In the genomic region with DNA sequence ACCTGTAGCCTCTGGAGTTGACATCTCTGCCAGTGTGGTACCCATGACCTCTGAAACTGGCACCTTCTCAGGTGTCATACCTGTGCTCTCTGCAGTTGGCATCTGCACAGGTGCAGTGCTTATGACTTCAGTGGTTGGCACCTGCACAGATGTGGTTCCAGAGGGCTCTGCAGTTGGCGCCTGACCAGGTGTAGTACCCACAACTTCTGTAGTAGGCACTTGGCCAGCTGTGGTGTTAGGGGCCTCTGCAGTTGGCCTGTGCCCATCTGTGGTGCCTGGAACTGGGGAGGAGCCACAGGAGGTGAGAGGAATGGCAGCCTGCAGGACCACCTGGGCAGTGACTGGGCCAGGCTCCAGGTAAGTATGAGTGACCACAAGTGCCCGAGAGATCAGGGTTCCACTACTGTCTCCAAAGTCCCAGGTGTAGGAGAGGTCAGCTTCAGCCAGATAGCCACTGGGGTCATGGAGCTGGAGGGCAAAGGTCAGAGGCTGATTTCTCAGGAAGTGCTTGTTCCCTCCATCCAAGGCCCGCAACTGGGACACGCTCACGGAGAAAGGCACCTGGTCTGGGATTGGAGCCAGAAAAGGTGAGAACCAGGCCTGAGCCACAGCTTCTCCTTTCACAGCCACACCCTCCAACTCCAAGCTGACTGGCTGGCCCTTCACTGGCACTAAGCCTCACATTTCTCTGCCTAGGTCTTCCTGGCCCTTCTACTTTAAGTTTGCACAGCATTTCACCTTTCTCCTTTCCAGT, we compare ENCODE assay signal across 14 cellular contexts. TPM values are rescaled to one million over a fixed set of nuclear protein-coding genes. Genes with fewer than 3 reads are reported as not detected.
DNase-seq lines count a peak whose midpoint lies in the region; ATAC-seq and TF ChIP-seq lines count a peak whose summit lies in the region.
"Had no signal": no experiment of that assay in that cellular context is flagged by ENCODE, and none has a peak within 500 bp of the region (broad histone marks: within the 10 kb centered on the region; RNA-seq: fewer than 3 reads in every experiment).

No MANE protein-coding gene starts in this region.

- H3K4me3 ChIP-seq in hepatocyte (no peak overlapping the region), HAP-1 (no peak overlapping the region)
- H3K4me3 ChIP-seq: sigmoid colon had no signal

- in situ Hi-C loops in HAP-1 (cut with MboI; ENCODE audit: low sequenced_read_pairs) = no loop called here

- no peak for ATAC-seq in effector memory CD8-positive, alpha-beta T cell (replicated peaks)
- ATAC-seq in stimulated activated effector memory CD8-positive, alpha-beta T cell treated with anti-CD3 and anti-CD28 coated beads, Interleukin-12 subunit alpha, Interleukin-12 subunit beta, amount 100 ng/mL, for 72 hours = no peak
- ATAC-seq: SK-N-SH treated with all-trans-retinoic acid at 6 μM for 48 hours had no signal

- DNase-seq in activated CD4-positive, alpha-beta memory T cell treated with anti-CD3 and anti-CD28 coated beads for 36 hours = no peak
- no peak for DNase-seq in activated CD4-positive, alpha-beta memory T cell treated with anti-CD3 and anti-CD28 coated beads, Interleukin-2, amount 10 ng/mL, durations not matched to agents 7 days and 5 days
- DNase-seq in NCI-H2196 (lab: John Stamatoyannopoulos, UW; ENCODE audit: unreplicated experiment) (peak; percentile 74), NCI-H524 (lab: John Stamatoyannopoulos, UW) (no peak), hepatocyte (ENCODE audit: low spot score) (no peak), HAP-1 (ENCODE audit: low spot score in 2 of 2) (no peak)
- no peak for DNase-seq in effector memory CD8-positive, alpha-beta T cell
- no peak for DNase-seq in stimulated activated effector memory CD8-positive, alpha-beta T cell treated with anti-CD3 and anti-CD28 coated beads, Interleukin-12 subunit alpha, Interleukin-12 subunit beta, amount 100 ng/mL, for 72 hours (ENCODE audit: low spot score in 2 of 2)
- DNase-seq: amniotic stem cell, NCI-H2081, sigmoid colon had no signal

- peaks cover 18% of the 10 kb centered on the region for H3K4me1 ChIP-seq in hepatocyte (ENCODE audit: insufficient read depth)
- no peaks in the 10 kb centered on the region for H3K4me1 ChIP-seq in HAP-1
- H3K4me1 ChIP-seq: sigmoid colon had no signal

- H3K79me2 ChIP-seq in hepatocyte = no peaks in the 10 kb centered on the region

- POLR2A ChIA-PET in activated CD4-positive, alpha-beta memory T cell treated with anti-CD3 and anti-CD28 coated beads for 36 hours (lab: Charles Lee) = interaction anchor here (1.0 to 3.8 kb wide), 4 partner anchors 11 to 22 kb away, joined by 4 to 15 read pairs (median 5); a partner anchor contains a TSS
- POLR2A ChIA-PET in activated CD4-positive, alpha-beta memory T cell treated with anti-CD3 and anti-CD28 coated beads, Interleukin-2, amount 10 ng/mL, durations not matched to agents 7 days and 5 days (lab: Charles Lee) = interaction anchor here (0.7 to 7.0 kb wide), 9 partner anchors 9 to 228 kb away, joined by 3 to 37 read pairs (median 4); a partner anchor contains a TSS

- intact Hi-C loops in activated CD4-positive, alpha-beta memory T cell treated with anti-CD3 and anti-CD28 coated beads for 36 hours (cut with micrococcal nuclease) = no loop called here

- no peaks in the 10 kb centered on the region for H3K36me3 ChIP-seq in hepatocyte (replicated peaks; ENCODE audit: insufficient read depth, low read depth)
- no peaks in the 10 kb centered on the region for H3K36me3 ChIP-seq in HAP-1 (replicated peaks)

- peaks cover 20% of the 10 kb centered on the region for H3K4me1 Mint-ChIP-seq in activated CD4-positive, alpha-beta memory T cell treated with anti-CD3 and anti-CD28 coated beads for 36 hours (ENCODE audit: low read depth)
- peaks cover 3% of the 10 kb centered on the region for H3K4me1 Mint-ChIP-seq in activated CD4-positive, alpha-beta memory T cell treated with anti-CD3 and anti-CD28 coated beads, Interleukin-2, amount 10 ng/mL, durations not matched to agents 7 days and 5 days
- H3K4me1 Mint-ChIP-seq in effector memory CD8-positive, alpha-beta T cell (ENCODE audit: low read depth in 2 of 2) = peaks cover 8 to 10% of the 10 kb centered on the region in 2 donors
- H3K4me1 Mint-ChIP-seq in stimulated activated effector memory CD8-positive, alpha-beta T cell treated with anti-CD3 and anti-CD28 coated beads, Interleukin-12 subunit alpha, Interleukin-12 subunit beta, amount 100 ng/mL, for 72 hours = peaks cover 17% of the 10 kb centered on the region

- H3K27me3 ChIP-seq in hepatocyte (no peaks in the 10 kb centered on the region), HAP-1 (ENCODE audit: low read depth) (no peaks in the 10 kb centered on the region)
- H3K27me3 ChIP-seq: neutrophil, sigmoid colon had no signal

- WGBS in hepatocyte (ENCODE audit: low lambda C conversion rate, missing lambda C conversion rate) = 95% methylated on average over 5 of the region's 5 CpGs

- H3K4me3 Mint-ChIP-seq in activated CD4-positive, alpha-beta memory T cell treated with anti-CD3 and anti-CD28 coated beads for 36 hours = no peak overlapping the region
- H3K4me3 Mint-ChIP-seq in activated CD4-positive, alpha-beta memory T cell treated with anti-CD3 and anti-CD28 coated beads, Interleukin-2, amount 10 ng/mL, durations not matched to agents 7 days and 5 days = no peak overlapping the region
- no peak overlapping the region for H3K4me3 Mint-ChIP-seq in effector memory CD8-positive, alpha-beta T cell
- no peak overlapping the region for H3K4me3 Mint-ChIP-seq in stimulated activated effector memory CD8-positive, alpha-beta T cell treated with anti-CD3 and anti-CD28 coated beads, Interleukin-12 subunit alpha, Interleukin-12 subunit beta, amount 100 ng/mL, for 72 hours
- H3K4me3 Mint-ChIP-seq: dendritic cell treated with granulocyte-macrophage colony-stimulating factor and Interleukin-4, amounts not matched to agents 40 ng/mL and 50 ng/mL, for 4 days had no signal

- H3K27ac Mint-ChIP-seq in activated CD4-positive, alpha-beta memory T cell treated with anti-CD3 and anti-CD28 coated beads for 36 hours = peak overlapping the region; percentile 46
- H3K27ac Mint-ChIP-seq in activated CD4-positive, alpha-beta memory T cell treated with anti-CD3 and anti-CD28 coated beads, Interleukin-2, amount 10 ng/mL, durations not matched to agents 7 days and 5 days = no peak overlapping the region
- H3K27ac Mint-ChIP-seq in effector memory CD8-positive, alpha-beta T cell = peak overlapping the region; percentile 7 to 82
- H3K27ac Mint-ChIP-seq in stimulated activated effector memory CD8-positive, alpha-beta T cell treated with anti-CD3 and anti-CD28 coated beads, Interleukin-12 subunit alpha, Interleukin-12 subunit beta, amount 100 ng/mL, for 72 hours = peak overlapping the region; percentile 85
- H3K27ac Mint-ChIP-seq: dendritic cell treated with granulocyte-macrophage colony-stimulating factor and Interleukin-4, amounts not matched to agents 40 ng/mL and 50 ng/mL, for 4 days had no signal

- H3K9me3 ChIP-seq in hepatocyte (ENCODE audit: low read depth) (no peaks in the 10 kb centered on the region), HAP-1 (no peaks in the 10 kb centered on the region)
- H3K9me3 ChIP-seq: neutrophil, sigmoid colon had no signal

- peaks cover 23% of the 10 kb centered on the region for H3K36me3 Mint-ChIP-seq in activated CD4-positive, alpha-beta memory T cell treated with anti-CD3 and anti-CD28 coated beads for 36 hours
- H3K36me3 Mint-ChIP-seq in activated CD4-positive, alpha-beta memory T cell treated with anti-CD3 and anti-CD28 coated beads, Interleukin-2, amount 10 ng/mL, durations not matched to agents 7 days and 5 days (ENCODE audit: low read depth) = peaks cover 34% of the 10 kb centered on the region
- peaks cover 27% of the 10 kb centered on the region for H3K36me3 Mint-ChIP-seq in effector memory CD8-positive, alpha-beta T cell (ENCODE audit: insufficient read depth)
- H3K36me3 Mint-ChIP-seq in stimulated activated effector memory CD8-positive, alpha-beta T cell treated with anti-CD3 and anti-CD28 coated beads, Interleukin-12 subunit alpha, Interleukin-12 subunit beta, amount 100 ng/mL, for 72 hours = peaks cover 37% of the 10 kb centered on the region

- no peaks in the 10 kb centered on the region for H4K20me1 ChIP-seq in hepatocyte (ENCODE audit: insufficient read depth, poor library complexity, severe bottlenecking)

- H2AFZ ChIP-seq in hepatocyte = no peak overlapping the region

- TF ChIP-seq CTCF in hepatocyte (IDR thresholded peaks at IDR 0.05; ENCODE audit: poor library complexity) = no peak

- CTCF ChIA-PET in activated CD4-positive, alpha-beta memory T cell treated with anti-CD3 and anti-CD28 coated beads for 36 hours (lab: Charles Lee) = interaction anchor here (0.6 to 1.8 kb wide), 6 partner anchors 11 to 219 kb away, joined by 3 read pairs; no protein-coding TSS in a partner anchor
- CTCF ChIA-PET in activated CD4-positive, alpha-beta memory T cell treated with anti-CD3 and anti-CD28 coated beads, Interleukin-2, amount 10 ng/mL, durations not matched to agents 7 days and 5 days (lab: Charles Lee) = interaction anchor here (1.5 kb wide), 1 partner anchor 22 kb away, joined by 5 read pairs; no protein-coding TSS in a partner anchor

- no peak overlapping the region for H3K27ac ChIP-seq in hepatocyte
- H3K27ac ChIP-seq: neutrophil, sigmoid colon had no signal

- H3K9me3 Mint-ChIP-seq in activated CD4-positive, alpha-beta memory T cell treated with anti-CD3 and anti-CD28 coated beads for 36 hours = no peaks in the 10 kb centered on the region
- no peaks in the 10 kb centered on the region for H3K9me3 Mint-ChIP-seq in activated CD4-positive, alpha-beta memory T cell treated with anti-CD3 and anti-CD28 coated beads, Interleukin-2, amount 10 ng/mL, durations not matched to agents 7 days and 5 days
- H3K9me3 Mint-ChIP-seq in effector memory CD8-positive, alpha-beta T cell = no peaks in the 10 kb centered on the region
- H3K9me3 Mint-ChIP-seq in stimulated activated effector memory CD8-positive, alpha-beta T cell treated with anti-CD3 and anti-CD28 coated beads, Interleukin-12 subunit alpha, Interleukin-12 subunit beta, amount 100 ng/mL, for 72 hours = no peaks in the 10 kb centered on the region
- H3K9me3 Mint-ChIP-seq: dendritic cell treated with granulocyte-macrophage colony-stimulating factor and Interleukin-4, amounts not matched to agents 40 ng/mL and 50 ng/mL, for 4 days had no signal

- no peaks in the 10 kb centered on the region for H3K27me3 Mint-ChIP-seq in activated CD4-positive, alpha-beta memory T cell treated with anti-CD3 and anti-CD28 coated beads for 36 hours
- H3K27me3 Mint-ChIP-seq in activated CD4-positive, alpha-beta memory T cell treated with anti-CD3 and anti-CD28 coated beads, Interleukin-2, amount 10 ng/mL, durations not matched to agents 7 days and 5 days = no peaks in the 10 kb centered on the region
- H3K27me3 Mint-ChIP-seq in effector memory CD8-positive, alpha-beta T cell = no peaks in the 10 kb centered on the region

- H3K4me2 ChIP-seq in hepatocyte = no peak overlapping the region

- no peaks in the 10 kb centered on the region for H3K9me2 ChIP-seq in hepatocyte (replicated peaks; ENCODE audit: insufficient read depth)

RNA-seq across cellular contexts. Expression of a gene that starts 8.6 kb away (rescaled TPM):
- 1 to 10 TPM in 1 of 2 experiments, under 1 TPM in 1; 0.94 to 1.5 TPM for total RNA-seq in activated CD4-positive, alpha-beta memory T cell treated with anti-CD3 and anti-CD28 coated beads for 36 hours
- under 1 TPM; 0.33 to 0.60 TPM for total RNA-seq in activated CD4-positive, alpha-beta memory T cell treated with anti-CD3 and anti-CD28 coated beads, Interleukin-2, amount 10 ng/mL, durations not matched to agents 7 days and 5 days
- 8.6 and 15.3 TPM in 2 replicates for total RNA-seq in hepatocyte
- 27.9 and 34.2 TPM in 2 replicates for polyA plus RNA-seq in hepatocyte

RNA-seq across cellular contexts. Expression of a gene that starts 9.3 kb away (rescaled TPM):
- total RNA-seq in activated CD4-positive, alpha-beta memory T cell treated with anti-CD3 and anti-CD28 coated beads for 36 hours = 100 to 1,000 TPM; 121 to 127 TPM
- total RNA-seq in activated CD4-positive, alpha-beta memory T cell treated with anti-CD3 and anti-CD28 coated beads, Interleukin-2, amount 10 ng/mL, durations not matched to agents 7 days and 5 days = 10 to 100 TPM; 88.9 to 98.9 TPM
- total RNA-seq in hepatocyte = 26.6 and 31.1 TPM in 2 replicates
- 23.9 and 25.8 TPM in 2 replicates for polyA plus RNA-seq in hepatocyte

RNA-seq across cellular contexts. Expression of a gene that starts 16.6 kb away (rescaled TPM):
- 10 to 100 TPM; 44.8 to 46.4 TPM for total RNA-seq in activated CD4-positive, alpha-beta memory T cell treated with anti-CD3 and anti-CD28 coated beads for 36 hours
- 10 to 100 TPM; 70.1 to 71.5 TPM for total RNA-seq in activated CD4-positive, alpha-beta memory T cell treated with anti-CD3 and anti-CD28 coated beads, Interleukin-2, amount 10 ng/mL, durations not matched to agents 7 days and 5 days
- total RNA-seq in hepatocyte = 79.1 and 93.4 TPM in 2 replicates
- polyA plus RNA-seq in hepatocyte = 101 and 103 TPM in 2 replicates

RNA-seq across cellular contexts. Expression of a gene that starts 26.3 kb away (rescaled TPM):
- total RNA-seq in activated CD4-positive, alpha-beta memory T cell treated with anti-CD3 and anti-CD28 coated beads for 36 hours = 100 to 1,000 TPM; 348 to 383 TPM
- 100 to 1,000 TPM; 427 to 431 TPM for total RNA-seq in activated CD4-positive, alpha-beta memory T cell treated with anti-CD3 and anti-CD28 coated beads, Interleukin-2, amount 10 ng/mL, durations not matched to agents 7 days and 5 days
- 25.3 and 27.0 TPM in 2 replicates for total RNA-seq in hepatocyte
- polyA plus RNA-seq in hepatocyte = 25.4 and 25.9 TPM in 2 replicates

RNA-seq across cellular contexts. Expression of a gene that starts 29.6 kb away (rescaled TPM):
- 10 to 100 TPM; 31.6 to 33.0 TPM for total RNA-seq in activated CD4-positive, alpha-beta memory T cell treated with anti-CD3 and anti-CD28 coated beads for 36 hours
- 10 to 100 TPM; 54.2 to 56.0 TPM for total RNA-seq in activated CD4-positive, alpha-beta memory T cell treated with anti-CD3 and anti-CD28 coated beads, Interleukin-2, amount 10 ng/mL, durations not matched to agents 7 days and 5 days
- 33.7 and 44.5 TPM in 2 replicates for total RNA-seq in hepatocyte
- 39.9 and 51.1 TPM in 2 replicates for polyA plus RNA-seq in hepatocyte
